Comparison of ENCODE assay signal across 27 cellular contexts in genomic region chr11:59243633-59244032, GRCh38. TPM values are rescaled to one million over a fixed set of nuclear protein-coding genes. Genes with fewer than 3 reads are reported as not detected.
"Had no signal": no experiment of that assay in that cellular context is flagged by ENCODE, and none has a peak within 500 bp of the region (broad histone marks: within the 10 kb centered on the region; RNA-seq: fewer than 3 reads in every experiment).

No MANE protein-coding gene starts in this region.

- H3K4me1 ChIP-seq: psoas muscle, sigmoid colon, testis had no signal

- H3K4me3 ChIP-seq: dorsolateral prefrontal cortex, lower lobe of right lung, psoas muscle, sigmoid colon, skin epidermis, spleen, testis, tibial artery had no signal

- H3K36me3 ChIP-seq: lower lobe of right lung, sigmoid colon, spleen, tibial artery had no signal

- H3K27me3 ChIP-seq: sigmoid colon, spleen, testis, tibial artery had no signal

- H3K9me3 ChIP-seq: lower lobe of right lung, psoas muscle, sigmoid colon, testis, tibial artery had no signal

- DNase-seq: dorsolateral prefrontal cortex; effector CD4-positive, alpha-beta T cell; head of caudate nucleus; left ventricle myocardium superior; lower lobe of right lung; naive thymus-derived CD8-positive, alpha-beta T cell; nephron progenitor cell; nucleus accumbens; psoas muscle; right cardiac atrium; sigmoid colon; spleen; stimulated activated CD4-positive, alpha-beta T cell treated with anti-CD3 and anti-CD28 coated beads, Interleukin-4, amount 100 ng/mL, for 4 hours; stimulated activated naive CD8-positive, alpha-beta T cell treated with anti-CD3 and anti-CD28 coated beads, Interleukin-15, Interleukin-2, amounts not matched to agents 100 U/mL and 50 U/mL, for 24 hours; substantia nigra; testis; tibial artery had no signal

- ATAC-seq: esophagus mucosa; left ventricle myocardium superior; lower lobe of right lung; naive thymus-derived CD8-positive, alpha-beta T cell; psoas muscle; right cardiac atrium; stimulated activated memory B cell treated with anti-CD40 and anti-IgM and Interleukin-4, amounts not matched to agents 10 μg/mL and 1 μg/mL and 100 μg/mL, for 72 hours; stimulated activated naive CD8-positive, alpha-beta T cell treated with anti-CD3 and anti-CD28 coated beads, Interleukin-15, Interleukin-2, amounts not matched to agents 100 U/mL and 50 U/mL, for 24 hours had no signal

- FAIRE-seq: colon, frontal cortex, keratinocyte had no signal

- H3K27ac ChIP-seq: dorsolateral prefrontal cortex, epithelial cell of prostate, lower lobe of right lung, psoas muscle, sigmoid colon, skin epidermis, spleen, testis, tibial artery had no signal

RNA-seq across cellular contexts. Expression of gene MPEG1, which starts 30.9 kb away (rescaled TPM):
- total RNA-seq: myocyte, osteocyte, renal cortical epithelial cell had no signal
